In genomic region chr3:112111785-112112402, GRCh38 we compare ENCODE assay signal across 8 cellular contexts. TPM values are rescaled to one million over a fixed set of nuclear protein-coding genes. Genes with fewer than 3 reads are reported as not detected.
DNase-seq lines count a peak whose midpoint lies in the region; ATAC-seq and TF ChIP-seq lines count a peak whose summit lies in the region.

No MANE protein-coding gene starts in this region.

- H3K9me3 ChIP-seq in WERI-Rb-1 (ENCODE audit: severe bottlenecking) (no peaks in the 10 kb centered on the region), liver (ENCODE audit: control insufficient read depth in 4 of 4, low read length in 3 of 4) (no peaks in the 10 kb centered on the region)

- WGBS in liver, result 26% methylated on average over 3 of the region's 3 CpGs

- H3K4me1 ChIP-seq in liver (ENCODE audit: control insufficient read depth in 4 of 4, insufficient read depth in 4 of 4, low read length in 3 of 4), result peaks cover 0 to 3% (median 0%) of the 10 kb centered on the region in 4 donors

- H3K4me3 ChIP-seq in WERI-Rb-1 (ENCODE audit: low read depth, low read length) (no peak overlapping the region), liver (ENCODE audit: low read depth in 1 of 3, low read length in 3 of 3) (no peak overlapping the region)

- ATAC-seq in GM18873 (IDR thresholded peaks at IDR 0.05; ENCODE audit: low FRiP score, unreplicated experiment) (peak; percentile 50), HG03095 (IDR thresholded peaks at IDR 0.05; ENCODE audit: unreplicated experiment) (peak; percentile 46)

- TF ChIP-seq CTCF in WERI-Rb-1 (IDR thresholded peaks at IDR 0.05; ENCODE audit: low read depth, low read length), result peak; percentile 90
- peak; percentile 65 for TF ChIP-seq CTCF in liver (IDR thresholded peaks at IDR 0.05; ENCODE audit: low read depth, low read length, missing input control)

- H3K36me3 ChIP-seq in WERI-Rb-1, result no peaks in the 10 kb centered on the region
- no peaks in the 10 kb centered on the region for H3K36me3 ChIP-seq in liver (ENCODE audit: control insufficient read depth in 4 of 4, insufficient read depth in 3 of 4, low read depth in 1 of 4, low read length in 3 of 4)

- H3K9ac ChIP-seq in liver (ENCODE audit: low read depth in 1 of 2, low read length in 2 of 2), result no peak overlapping the region

- peak; percentile 85 to 89 for TF ChIP-seq RAD21 in liver (IDR thresholded peaks at IDR 0.05)

- no peak overlapping the region for H3K27ac ChIP-seq in WERI-Rb-1
- no peak overlapping the region for H3K27ac ChIP-seq in liver (ENCODE audit: low read depth in 1 of 2, low read length in 2 of 2)

- H3K27me3 ChIP-seq in WERI-Rb-1 (ENCODE audit: insufficient read depth, low read depth, severe bottlenecking) (no peaks in the 10 kb centered on the region), liver (ENCODE audit: control insufficient read depth in 4 of 4, insufficient read depth in 4 of 4, low read length in 3 of 4) (peaks cover 0 to 3% (median 0%) of the 10 kb centered on the region in 4 donors)

- DNase-seq in Ammon's horn (ENCODE audit: low spot score), result peak; percentile 75
- peak; percentile 73 for DNase-seq in NCI-H2171 (lab: John Stamatoyannopoulos, UW)
- peak; percentile 63 for DNase-seq in WERI-Rb-1
- DNase-seq in cerebellar cortex (ENCODE audit: low spot score), result peak; percentile 30
- peak; percentile 28 for DNase-seq in stimulated activated CD8-positive, alpha-beta memory T cell treated with anti-CD3 and anti-CD28 coated beads, Interleukin-15, amount 100 ng/mL, for 1 hour (ENCODE audit: low read depth)

TF ChIP-seq in liver, 16 proteins besides CTCF, POLR2A, EP300 and RAD21:
- no peak for TF ChIP-seq FOXA2 (IDR thresholded peaks at IDR 0.05)
- TF ChIP-seq ATF3 (IDR thresholded peaks at IDR 0.05), result no peak
- no peak for TF ChIP-seq GABPA (IDR thresholded peaks at IDR 0.05 in 1 of 2, conservative IDR thresholded peaks at IDR 0.05 in 1 of 2)
- no peak for TF ChIP-seq JUND (IDR thresholded peaks at IDR 0.05)
TF ChIP-seq in liver: peak in this region for 0.

RNA-seq across cellular contexts. Expression of gene GCSAM, which starts 21.2 kb away (rescaled TPM):
- under 1 TPM; 0.08 to 0.75 TPM for total RNA-seq in liver
- under 1 TPM in 1 of 2 donors, not detected in 1; 0.27 TPM for polyA plus RNA-seq in liver

RNA-seq across cellular contexts. Expression of gene C3orf52, which starts 25.7 kb away (rescaled TPM):
- 1 to 10 TPM in 1 of 2 donors, under 1 TPM in 1; 0.47 to 1.8 TPM for total RNA-seq in liver
- polyA plus RNA-seq in liver, result under 1 TPM in 1 of 2 donors, not detected in 1; 0.10 TPM
